ENCODE assay signal across 8 cellular contexts in the genomic region with DNA sequence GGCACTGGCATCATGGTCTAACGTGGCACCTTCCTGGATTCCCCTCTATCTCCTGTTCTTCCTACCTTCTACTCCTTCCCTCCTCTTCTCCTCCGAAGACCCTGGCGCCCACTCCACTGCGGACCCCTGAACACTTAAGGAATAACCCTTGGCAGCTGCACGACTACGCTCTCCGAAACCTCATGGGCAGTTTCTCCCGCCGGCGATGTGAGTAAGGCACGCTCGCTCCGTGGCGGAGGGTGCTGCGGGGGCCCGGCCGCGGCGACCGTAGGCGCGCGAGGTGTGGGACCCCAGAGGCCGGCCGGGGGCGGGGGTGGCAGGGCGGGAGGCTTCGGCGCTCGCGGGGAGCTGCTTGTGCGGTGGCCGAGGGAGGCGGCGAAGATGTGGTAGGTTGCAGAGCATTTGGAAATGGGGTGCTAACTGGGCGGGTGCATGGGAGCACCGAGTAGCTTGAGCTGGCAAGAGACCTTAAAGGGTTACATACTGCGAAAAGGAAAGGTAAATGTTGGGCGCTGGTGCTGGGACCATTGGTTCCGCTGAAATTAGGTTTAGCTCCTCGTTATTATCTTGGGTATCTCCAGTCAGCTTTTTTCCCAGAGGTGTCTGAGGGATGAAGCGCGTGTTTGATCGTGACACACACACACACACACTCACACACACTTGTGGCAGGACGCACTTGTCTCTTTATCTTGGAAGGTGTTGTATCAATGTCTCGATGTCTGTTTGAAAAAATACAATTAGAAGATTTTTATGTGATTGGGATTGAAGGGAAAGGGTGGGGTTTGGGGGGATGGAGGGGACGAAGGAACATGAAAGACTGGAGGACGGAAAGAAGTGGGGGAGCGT. TPM values are rescaled to one million over a fixed set of nuclear protein-coding genes. Genes with fewer than 3 reads are reported as not detected.
A peak's percentile ranks its signal among the peaks of the same experiment; 100 is the strongest.
DNase-seq lines count a peak whose midpoint lies in the region; ATAC-seq and TF ChIP-seq lines count a peak whose summit lies in the region.

No MANE protein-coding gene starts in this region.

- H3K36me3 ChIP-seq in KMS-11 (ENCODE audit: insufficient read depth): no peaks in the 10 kb centered on the region

- peaks cover 13% of the 10 kb centered on the region for H3K27me3 Mint-ChIP-seq in endothelial cell (ENCODE audit: unreplicated experiment)
- H3K27me3 Mint-ChIP-seq in nephron progenitor cell (ENCODE audit: low read depth, poor library complexity): peaks cover 88% of the 10 kb centered on the region

- H3K27ac Mint-ChIP-seq in endothelial cell (ENCODE audit: unreplicated experiment) (peak overlapping the region; percentile 72), nephron progenitor cell (no peak overlapping the region)

- H3K4me2 ChIP-seq in KMS-11: peak overlapping the region; percentile 57; the same call in 1 of the 2 replicates

- H2AFZ ChIP-seq in KMS-11 (ENCODE audit: low read depth): peak overlapping the region; percentile 82; the same call in 1 of the 2 replicates

- no peak overlapping the region for H3K27ac ChIP-seq in KMS-11

- ATAC-seq in GM21529 (IDR thresholded peaks at IDR 0.05; ENCODE audit: unreplicated experiment): no peak

- no peaks in the 10 kb centered on the region for H3K4me1 ChIP-seq in KMS-11 (ENCODE audit: low read depth, poor library complexity, severe bottlenecking)

- peak overlapping the region; percentile 87 for H3K4me3 Mint-ChIP-seq in endothelial cell (ENCODE audit: unreplicated experiment)
- peak overlapping the region; percentile 90 for H3K4me3 Mint-ChIP-seq in nephron progenitor cell

- H3K79me2 ChIP-seq in KMS-11 (ENCODE audit: insufficient read depth, low read depth): no peaks in the 10 kb centered on the region

- H3K27me3 ChIP-seq in KMS-11 (ENCODE audit: insufficient read depth, low read depth): no peaks in the 10 kb centered on the region

- H3K9ac ChIP-seq in KMS-11: no peak overlapping the region

- H3K4me1 Mint-ChIP-seq in endothelial cell (ENCODE audit: unreplicated experiment): peaks cover 18% of the 10 kb centered on the region
- H3K4me1 Mint-ChIP-seq in nephron progenitor cell: peaks cover 34% of the 10 kb centered on the region

- H3K36me3 Mint-ChIP-seq in endothelial cell (ENCODE audit: low read depth, unreplicated experiment) (peaks cover 5% of the 10 kb centered on the region), nephron progenitor cell (ENCODE audit: low read depth) (no peaks in the 10 kb centered on the region)

- TF ChIP-seq CTCF in AG09309 (IDR thresholded peaks at IDR 0.05; ENCODE audit: control insufficient read depth, insufficient read depth, low read depth, low read length, missing control alignments): no peak
- no peak for TF ChIP-seq CTCF in KMS-11 (conservative IDR thresholded peaks at IDR 0.05; ENCODE audit: low read depth, low read length)
- TF ChIP-seq CTCF in endothelial cell (IDR thresholded peaks at IDR 0.05; ENCODE audit: unreplicated experiment): no peak
- TF ChIP-seq CTCF in nephron progenitor cell (IDR thresholded peaks at IDR 0.05): no peak

- DNase-seq in AG09309 (ENCODE audit: low read depth): no peak
- DNase-seq in endothelial cell (ENCODE audit: low spot score): no peak
- DNase-seq in nephron progenitor cell: no peak
- no peak for DNase-seq in T1000 (lab: John Stamatoyannopoulos, UW)
- no peak for DNase-seq in NCI-H2196 treated with DMSO at 0.1 percent for 48 hours (lab: John Stamatoyannopoulos, UW; ENCODE audit: unreplicated experiment)
- DNase-seq in EL: no peak

- H3K4me3 ChIP-seq in AG09309 (ENCODE audit: control insufficient read depth, low read depth, low read length) (peak overlapping the region; percentile 21), KMS-11 (IDR thresholded peaks at IDR 0.05; ENCODE audit: insufficient read depth, low read depth, low read length) (no peak overlapping the region)

- no peaks in the 10 kb centered on the region for H4K20me1 ChIP-seq in KMS-11 (ENCODE audit: insufficient read depth)

- H3K9me3 Mint-ChIP-seq in endothelial cell (ENCODE audit: unreplicated experiment): no peaks in the 10 kb centered on the region
- no peaks in the 10 kb centered on the region for H3K9me3 Mint-ChIP-seq in nephron progenitor cell

RNA-seq across cellular contexts. Expression of a gene that starts 0.9 kb away (rescaled TPM):
- not detected for total RNA-seq in endothelial cell (ENCODE audit: unreplicated experiment)
